1 cellular context compared by ENCODE assay signal in genomic region chr2:11955314-11955713, GRCh38.
TF ChIP-seq lines count a peak whose summit lies in the region.

No MANE protein-coding gene starts in this region.

TF ChIP-seq in IMR-90, 13 proteins besides CTCF, POLR2A, EP300 and RAD21 (continued from another document):
- TF ChIP-seq CHD1 (IDR thresholded peaks at IDR 0.05; ENCODE audit: low read depth, low read length) (no peak), RFX5 (IDR thresholded peaks at IDR 0.05; ENCODE audit: low read depth, low read length) (no peak), SMC3 (IDR thresholded peaks at IDR 0.05; ENCODE audit: low read depth, low read length) (no peak), CEBPB (IDR thresholded peaks at IDR 0.05; ENCODE audit: low read depth, low read length) (no peak), MXI1 (IDR thresholded peaks at IDR 0.05; ENCODE audit: borderline replicate concordance, low read depth, low read length) (no peak), USF2 (IDR thresholded peaks at IDR 0.05; ENCODE audit: low read depth, low read length) (no peak), NFE2L2 (IDR thresholded peaks at IDR 0.05; ENCODE audit: low read depth, low read length) (no peak), MAZ (IDR thresholded peaks at IDR 0.05; ENCODE audit: borderline replicate concordance, low read depth, low read length) (no peak), MAFK (IDR thresholded peaks at IDR 0.05; ENCODE audit: low read depth, low read length) (no peak), RCOR1 (IDR thresholded peaks at IDR 0.05; ENCODE audit: insufficient replicate concordance, low read length) (no peak)
